9 cellular contexts compared by ENCODE assay signal in genomic region chr5:148385094-148385493, GRCh38. TPM values are rescaled to one million over a fixed set of nuclear protein-coding genes. Genes with fewer than 3 reads are reported as not detected.
DNase-seq lines count a peak whose midpoint lies in the region; ATAC-seq and TF ChIP-seq lines count a peak whose summit lies in the region.
"Had no signal": no experiment of that assay in that cellular context is flagged by ENCODE, and none has a peak within 500 bp of the region (broad histone marks: within the 10 kb centered on the region; RNA-seq: fewer than 3 reads in every experiment).

No MANE protein-coding gene starts in this region.

- peaks cover 27% of the 10 kb centered on the region for H3K36me3 Mint-ChIP-seq in activated naive CD4-positive, alpha-beta T cell treated with anti-CD3 and anti-CD28 coated beads for 36 hours (ENCODE audit: low read depth)
- peaks cover 39% of the 10 kb centered on the region for H3K36me3 Mint-ChIP-seq in stimulated activated effector memory CD8-positive, alpha-beta T cell treated with anti-CD3 and anti-CD28 coated beads, Interleukin-12 subunit alpha, Interleukin-12 subunit beta, amount 100 ng/mL, for 72 hours

- DNase-seq in activated naive CD4-positive, alpha-beta T cell treated with anti-CD3 and anti-CD28 coated beads for 36 hours, result no peak
- no peak for DNase-seq in activated naive CD4-positive, alpha-beta T cell treated with anti-CD3 and anti-CD28 coated beads, Interleukin-2, amount 50 U/mL, for 16 hours
- DNase-seq in fibroblast of villous mesenchyme (ENCODE audit: low read depth), result no peak
- no peak for DNase-seq in stimulated activated effector memory CD8-positive, alpha-beta T cell treated with anti-CD3 and anti-CD28 coated beads, Interleukin-12 subunit alpha, Interleukin-12 subunit beta, amount 100 ng/mL, for 72 hours (ENCODE audit: low spot score in 2 of 2)
- DNase-seq in cerebellum (ENCODE audit: low spot score), result no peak
- DNase-seq in NCI-H2196 treated with DMSO at 0.1 percent for 48 hours (lab: John Stamatoyannopoulos, UW; ENCODE audit: unreplicated experiment), result no peak
- DNase-seq in GM03348 (ENCODE audit: low spot score), result no peak
- DNase-seq: stimulated activated CD4-positive, alpha-beta T cell treated with anti-CD3 and anti-CD28 coated beads, Interleukin-2, amount 100 ng/mL, for 24 hours had no signal

- no peaks in the 10 kb centered on the region for H3K27me3 Mint-ChIP-seq in activated naive CD4-positive, alpha-beta T cell treated with anti-CD3 and anti-CD28 coated beads for 36 hours (ENCODE audit: low read depth)

- ATAC-seq in stimulated activated effector memory CD8-positive, alpha-beta T cell treated with anti-CD3 and anti-CD28 coated beads, Interleukin-12 subunit alpha, Interleukin-12 subunit beta, amount 100 ng/mL, for 72 hours, result no peak

- intact Hi-C loops in activated naive CD4-positive, alpha-beta T cell treated with anti-CD3 and anti-CD28 coated beads for 36 hours (cut with micrococcal nuclease), result loop anchor here (5.0 to 10.0 kb wide), 3 partner anchors 407 to 1350 kb away; partner anchors contain the start of gene PPARGC1B

- H3K4me3 Mint-ChIP-seq in activated naive CD4-positive, alpha-beta T cell treated with anti-CD3 and anti-CD28 coated beads for 36 hours, result peak overlapping the region; percentile 89
- peak overlapping the region; percentile 80 for H3K4me3 Mint-ChIP-seq in stimulated activated effector memory CD8-positive, alpha-beta T cell treated with anti-CD3 and anti-CD28 coated beads, Interleukin-12 subunit alpha, Interleukin-12 subunit beta, amount 100 ng/mL, for 72 hours

- H3K4me1 Mint-ChIP-seq in activated naive CD4-positive, alpha-beta T cell treated with anti-CD3 and anti-CD28 coated beads for 36 hours (ENCODE audit: low read depth), result peaks cover 64% of the 10 kb centered on the region
- H3K4me1 Mint-ChIP-seq in stimulated activated effector memory CD8-positive, alpha-beta T cell treated with anti-CD3 and anti-CD28 coated beads, Interleukin-12 subunit alpha, Interleukin-12 subunit beta, amount 100 ng/mL, for 72 hours, result peaks cover 57% of the 10 kb centered on the region

- TF ChIP-seq CTCF in WI38 (IDR thresholded peaks at IDR 0.05; ENCODE audit: low read depth, low read length) (no peak), fibroblast of villous mesenchyme (IDR thresholded peaks at IDR 0.05; ENCODE audit: insufficient read depth, low read depth, low read length) (no peak)

- H3K27ac Mint-ChIP-seq in activated naive CD4-positive, alpha-beta T cell treated with anti-CD3 and anti-CD28 coated beads for 36 hours, result peak overlapping the region; percentile 71
- H3K27ac Mint-ChIP-seq in stimulated activated effector memory CD8-positive, alpha-beta T cell treated with anti-CD3 and anti-CD28 coated beads, Interleukin-12 subunit alpha, Interleukin-12 subunit beta, amount 100 ng/mL, for 72 hours, result peak overlapping the region; percentile 97

- H3K9me3 Mint-ChIP-seq in activated naive CD4-positive, alpha-beta T cell treated with anti-CD3 and anti-CD28 coated beads for 36 hours, result no peaks in the 10 kb centered on the region
- H3K9me3 Mint-ChIP-seq in stimulated activated effector memory CD8-positive, alpha-beta T cell treated with anti-CD3 and anti-CD28 coated beads, Interleukin-12 subunit alpha, Interleukin-12 subunit beta, amount 100 ng/mL, for 72 hours, result no peaks in the 10 kb centered on the region

- CTCF ChIA-PET in activated naive CD4-positive, alpha-beta T cell treated with anti-CD3 and anti-CD28 coated beads for 36 hours (lab: Charles Lee), result no interaction called here

- H3K4me3 ChIP-seq in WI38 (ENCODE audit: low read depth, low read length) (peak overlapping the region; percentile 92), fibroblast of villous mesenchyme (ENCODE audit: low read depth, low read length) (peak overlapping the region; percentile 88)

RNA-seq across cellular contexts. Expression of gene FBXO38, which starts 1.3 kb away (rescaled TPM):
- total RNA-seq in activated naive CD4-positive, alpha-beta T cell treated with anti-CD3 and anti-CD28 coated beads for 36 hours, result 10 to 100 TPM; 31.7 to 34.2 TPM
- total RNA-seq in fibroblast of villous mesenchyme, result 74.7 and 99.5 TPM in 2 replicates
- 94.8 TPM for total RNA-seq in cerebellum

RNA-seq across cellular contexts. Expression of gene SPINK9, which starts 49.7 kb away (rescaled TPM):
- not detected for total RNA-seq in activated naive CD4-positive, alpha-beta T cell treated with anti-CD3 and anti-CD28 coated beads for 36 hours
- total RNA-seq in fibroblast of villous mesenchyme, result not detected in 2 replicates
- total RNA-seq in cerebellum, result not detected
